ENCODE assay signal across 1 cellular context in genomic region chr5:150490754-150491153, GRCh38.
TF ChIP-seq lines count a peak whose summit lies in the region.

No MANE protein-coding gene starts in this region.

TF ChIP-seq in H1, 55 proteins besides CTCF, POLR2A, EP300 and RAD21:
- TF ChIP-seq RFX5 (IDR thresholded peaks at IDR 0.05; ENCODE audit: borderline replicate concordance, low read depth, low read length) (no peak), ZNF274 (IDR thresholded peaks at IDR 0.05; ENCODE audit: borderline replicate concordance, extremely low read depth, low read length) (no peak), TEAD4 (IDR thresholded peaks at IDR 0.05; ENCODE audit: low read depth, low read length) (no peak), CEBPB (IDR thresholded peaks at IDR 0.05; ENCODE audit: low read depth, low read length) (no peak), MAFK (IDR thresholded peaks at IDR 0.05; ENCODE audit: low read depth, low read length) (no peak), CTBP2 (IDR thresholded peaks at IDR 0.05; ENCODE audit: borderline replicate concordance, insufficient read depth, insufficient read length, low read length) (no peak), CREB1 (IDR thresholded peaks at IDR 0.05) (no peak), GTF2F1 (IDR thresholded peaks at IDR 0.05; ENCODE audit: borderline replicate concordance, low read depth, low read length) (no peak), SIRT6 (IDR thresholded peaks at IDR 0.05; ENCODE audit: low read length) (no peak), HDAC6 (IDR thresholded peaks at IDR 0.05; ENCODE audit: low read depth, low read length) (no peak), MAX (IDR thresholded peaks at IDR 0.05) (no peak), YY1 (IDR thresholded peaks at IDR 0.05; ENCODE audit: low read depth, low read length) (no peak), POLR2AphosphoS5 (IDR thresholded peaks at IDR 0.05; ENCODE audit: low read depth, low read length) (no peak), CHD1 (IDR thresholded peaks at IDR 0.05; ENCODE audit: low read depth, low read length) (no peak), NANOG (IDR thresholded peaks at IDR 0.05; ENCODE audit: insufficient read depth, low read depth, low read length, poor library complexity, severe bottlenecking) (no peak), TCF12 (IDR thresholded peaks at IDR 0.05; ENCODE audit: low read depth, low read length) (no peak), SIX5 (IDR thresholded peaks at IDR 0.05; ENCODE audit: low read depth, low read length) (no peak), RBBP5 (IDR thresholded peaks at IDR 0.05; ENCODE audit: borderline replicate concordance, low read depth, low read length) (no peak), KDM4A (IDR thresholded peaks at IDR 0.05; ENCODE audit: low read depth, low read length, severe bottlenecking) (no peak)
